In the genomic region with DNA sequence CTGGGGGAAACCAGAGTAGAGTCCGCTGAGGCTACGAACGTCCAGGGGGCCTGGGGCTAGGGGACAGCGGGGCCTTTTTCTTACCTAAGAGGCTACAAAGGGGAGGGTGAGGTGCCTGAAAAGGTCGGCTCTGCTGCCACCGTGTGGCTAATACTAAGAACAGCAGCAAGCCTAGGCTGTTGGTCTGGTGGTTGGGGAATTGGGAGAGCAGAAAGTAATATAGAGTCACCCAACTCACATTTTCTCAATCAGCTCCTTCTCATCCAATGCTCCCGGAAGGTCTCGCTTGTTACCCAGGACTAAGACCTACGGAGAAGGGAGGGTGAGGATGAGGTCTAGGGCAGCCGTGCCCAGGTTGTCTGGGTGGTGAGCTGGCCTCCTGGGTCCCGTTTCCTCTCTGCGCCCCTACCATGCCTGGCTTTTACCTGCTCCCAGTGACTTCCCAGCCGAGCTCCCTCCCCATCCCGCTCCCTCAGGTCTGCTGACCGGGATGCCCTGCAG, we compare ENCODE assay signal across 9 cellular contexts. TPM values are rescaled to one million over a fixed set of nuclear protein-coding genes. Genes with fewer than 3 reads are reported as not detected.
DNase-seq lines count a peak whose midpoint lies in the region; ATAC-seq and TF ChIP-seq lines count a peak whose summit lies in the region.
"Had no signal": no experiment of that assay in that cellular context is flagged by ENCODE, and none has a peak within 500 bp of the region (broad histone marks: within the 10 kb centered on the region; RNA-seq: fewer than 3 reads in every experiment).

No MANE protein-coding gene starts in this region.

- POLR2A ChIA-PET in WTC11 (lab: Charles Lee), result interaction anchor here (0.8 kb wide), 1 partner anchor 120 kb away, joined by 3 read pairs; no protein-coding TSS in a partner anchor

- peak; percentile 75 for TF ChIP-seq CTCF in WTC11 (IDR thresholded peaks at IDR 0.05)
- peak; percentile 84 for TF ChIP-seq CTCF in choroid plexus epithelial cell (conservative IDR thresholded peaks at IDR 0.05; ENCODE audit: low read depth, low read length)

- H3K27me3 Mint-ChIP-seq in WTC11 (ENCODE audit: low read depth), result no peaks in the 10 kb centered on the region

- peaks cover 23% of the 10 kb centered on the region for H3K4me1 Mint-ChIP-seq in WTC11

- no peak overlapping the region for H3K4me3 ChIP-seq in choroid plexus epithelial cell (ENCODE audit: low read depth, low read length)

- H3K4me3 Mint-ChIP-seq in WTC11, result no peak overlapping the region

- ATAC-seq in HG02678 (IDR thresholded peaks at IDR 0.05; ENCODE audit: unreplicated experiment), result peak; percentile 70
- peak; percentile 77 for ATAC-seq in WTC11
- no peak for ATAC-seq in HG03159 (IDR thresholded peaks at IDR 0.05; ENCODE audit: unreplicated experiment)

- H3K27ac Mint-ChIP-seq in WTC11, result peak overlapping the region; percentile 60; the same call in 1 of the 2 replicates

- CTCF ChIA-PET in WTC11 (lab: Charles Lee), result interaction anchor here (0.6 to 6.5 kb wide), 44 partner anchors 8 to 604 kb away, joined by 3 to 76 read pairs (median 4); a partner anchor contains a TSS

- H3K36me3 Mint-ChIP-seq in WTC11, result peaks cover 6% of the 10 kb centered on the region

- no peaks in the 10 kb centered on the region for H3K9me3 Mint-ChIP-seq in WTC11

- DNase-seq in EH (ENCODE audit: low read depth) (peak; percentile 71), NCI-H2196 treated with DMSO at 0.1 percent for 48 hours (lab: John Stamatoyannopoulos, UW; ENCODE audit: unreplicated experiment) (peak; percentile 58), WTC11 (ENCODE audit: low spot score) (peak; percentile 62), choroid plexus epithelial cell (ENCODE audit: low read depth) (peak; percentile 76), left kidney (ENCODE audit: low read depth, low spot score) (peak; percentile 82)
- peak; percentile 66 for DNase-seq in stimulated activated CD8-positive, alpha-beta memory T cell treated with anti-CD3 and anti-CD28 coated beads, Interleukin-4, amount 100 ng/mL, for 48 hours

TF ChIP-seq in WTC11, 78 proteins besides CTCF, POLR2A, EP300 and RAD21:
- TF ChIP-seq FOXJ3 (CRISPR knock-in tag; IDR thresholded peaks at IDR 0.05; ENCODE audit: borderline replicate concordance) (no peak), SP1 (CRISPR knock-in tag; conservative IDR thresholded peaks at IDR 0.05) (0 out of 2 replicates have a peak, but pooled peaks have one; percentile 1)

RNA-seq across cellular contexts. Expression of a gene that starts 9.3 kb away (rescaled TPM):
- total RNA-seq in WTC11 (2021), result 47.2 to 58.5 TPM (median 50.9 TPM) in 3 replicates

RNA-seq across cellular contexts. Expression of a gene that starts 12.6 kb away (rescaled TPM):
- 0.07 to 0.16 TPM (median 0.09 TPM) in 3 replicates for total RNA-seq in WTC11 (2021)

RNA-seq across cellular contexts. Expression of a gene that starts 25.1 kb away (rescaled TPM):
- total RNA-seq in WTC11 (2021), result 0.98 to 1.1 TPM (median 1.1 TPM) in 3 replicates

RNA-seq across cellular contexts. Expression of a gene that starts 58.3 kb away (rescaled TPM):
- 0.78 to 1.1 TPM (median 1.1 TPM) in 3 replicates for total RNA-seq in WTC11 (2021)
- total RNA-seq: subcutaneous adipose tissue had no signal
